Comparison of ENCODE assay signal across 16 cellular contexts in the genomic region with DNA sequence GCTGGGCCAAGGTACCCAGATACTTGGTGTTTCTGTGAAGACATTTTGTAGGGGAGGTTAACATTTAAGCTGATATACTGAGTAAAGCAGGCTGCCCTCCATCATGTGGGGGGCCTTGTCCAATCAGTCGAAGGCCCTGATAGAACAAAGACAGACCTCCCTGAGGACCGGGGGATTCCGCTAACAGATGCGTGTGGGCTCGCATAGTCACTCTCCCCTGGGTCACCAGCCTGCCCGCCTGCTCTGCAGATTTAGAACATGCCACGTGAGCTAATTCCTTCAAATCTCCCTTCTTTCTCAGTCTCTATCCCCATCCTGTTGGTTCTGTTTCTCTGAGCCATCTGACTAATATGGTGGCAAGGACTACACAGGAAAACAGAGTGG.
"Had no signal": no experiment of that assay in that cellular context is flagged by ENCODE, and none has a peak within 500 bp of the region (broad histone marks: within the 10 kb centered on the region; RNA-seq: fewer than 3 reads in every experiment).

No MANE protein-coding gene starts in this region.

- H3K4me3 ChIP-seq: left lung, lower lobe of right lung, right atrium auricular region, right lobe of liver, smooth muscle cell, tibial nerve, uterus had no signal

- H3K9me3 ChIP-seq: left lung, neutrophil, right atrium auricular region, right lobe of liver, uterus had no signal

- H3K36me3 ChIP-seq: left lung, lower lobe of right lung, neutrophil, right atrium auricular region, right lobe of liver, tibial nerve, uterus had no signal

- H3K27me3 ChIP-seq: right atrium auricular region, right lobe of liver, uterus had no signal

- H3K27ac ChIP-seq: left lung, lower lobe of right lung, neutrophil, parathyroid adenoma, right atrium auricular region, right lobe of liver, tibial nerve, uterus had no signal

- DNase-seq: kidney; left lung; lower lobe of right lung; mammary epithelial cell; naive thymus-derived CD8-positive, alpha-beta T cell; occipital lobe; right lobe of liver; stimulated activated CD4-positive, alpha-beta T cell treated with anti-CD3 and anti-CD28 coated beads, Interleukin-4, amount 100 ng/mL, for 4 hours; stimulated activated naive CD4-positive, alpha-beta T cell treated with Interleukin-2 at 50 U/mL for 16 hours; substantia nigra; uterus had no signal
